ENCODE assay signal across 8 cellular contexts in the genomic region with DNA sequence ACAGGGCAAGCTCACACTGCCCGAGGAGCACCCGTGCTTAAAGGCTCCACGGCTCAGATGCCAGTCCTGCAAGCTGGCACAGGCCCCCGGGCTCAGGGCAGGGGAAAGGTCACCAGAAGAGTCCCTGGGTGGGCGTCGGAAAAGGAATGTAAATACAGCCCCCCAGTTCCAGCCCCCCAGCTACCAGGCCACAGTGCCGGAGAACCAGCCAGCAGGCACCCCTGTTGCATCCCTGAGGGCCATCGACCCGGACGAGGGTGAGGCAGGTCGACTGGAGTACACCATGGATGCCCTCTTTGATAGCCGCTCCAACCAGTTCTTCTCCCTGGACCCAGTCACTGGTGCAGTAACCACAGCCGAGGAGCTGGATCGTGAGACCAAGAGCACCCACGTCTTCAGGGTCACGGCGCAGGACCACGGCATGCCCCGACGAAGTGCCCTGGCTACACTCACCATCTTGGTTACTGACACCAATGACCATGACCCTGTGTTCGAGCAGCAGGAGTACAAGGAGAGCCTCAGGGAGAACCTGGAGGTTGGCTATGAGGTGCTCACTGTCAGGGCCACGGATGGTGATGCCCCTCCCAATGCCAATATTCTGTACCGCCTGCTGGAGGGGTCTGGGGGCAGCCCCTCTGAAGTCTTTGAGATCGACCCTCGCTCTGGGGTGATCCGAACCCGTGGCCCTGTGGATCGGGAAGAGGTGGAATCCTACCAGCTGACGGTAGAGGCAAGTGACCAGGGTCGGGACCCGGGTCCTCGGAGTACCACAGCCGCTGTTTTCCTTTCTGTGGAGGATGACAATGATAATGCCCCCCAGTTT. TPM values are rescaled to one million over a fixed set of nuclear protein-coding genes. Genes with fewer than 3 reads are reported as not detected.
DNase-seq lines count a peak whose midpoint lies in the region; ATAC-seq and TF ChIP-seq lines count a peak whose summit lies in the region.

No MANE protein-coding gene starts in this region.

- peak overlapping the region; percentile 78 for H3K9ac ChIP-seq in NT2/D1 (ENCODE audit: insufficient read length, low read depth)

- no peaks in the 10 kb centered on the region for H3K9me3 Mint-ChIP-seq in CD4-positive, alpha-beta memory T cell
- H3K9me3 Mint-ChIP-seq in osteocyte (ENCODE audit: unreplicated experiment) = no peaks in the 10 kb centered on the region

- peak overlapping the region in 7 of 8 donors; percentile 15 to 79 (median 62) for H3K4me3 Mint-ChIP-seq in CD4-positive, alpha-beta memory T cell
- H3K4me3 Mint-ChIP-seq in osteocyte (ENCODE audit: unreplicated experiment) = peak overlapping the region; percentile 65

- H3K36me3 Mint-ChIP-seq in CD4-positive, alpha-beta memory T cell = no peaks in the 10 kb centered on the region
- no peaks in the 10 kb centered on the region for H3K36me3 Mint-ChIP-seq in osteocyte (ENCODE audit: unreplicated experiment)

- no peaks in the 10 kb centered on the region for H3K36me3 ChIP-seq in CD4-positive, alpha-beta memory T cell (ENCODE audit: insufficient read depth, low read length)
- peaks cover 30% of the 10 kb centered on the region for H3K36me3 ChIP-seq in NT2/D1 (ENCODE audit: insufficient read depth, insufficient read length, low read length)

- peaks cover 6 to 17% (median 8%) of the 10 kb centered on the region in 4 donors for H3K4me1 Mint-ChIP-seq in CD4-positive, alpha-beta memory T cell
- H3K4me1 Mint-ChIP-seq in osteocyte (ENCODE audit: unreplicated experiment) = peaks cover 32% of the 10 kb centered on the region

- POLR2A ChIA-PET in CD4-positive, alpha-beta memory T cell (lab: Charles Lee; ENCODE audit: partially characterized antibody) = interaction anchor here (0.9 to 1.5 kb wide), 6 partner anchors 10 to 784 kb away, joined by 3 to 6 read pairs (median 4); partner anchors contain the start of genes PSRC1, SARS1 and STRIP1

- peak in 1 of 5 donors; percentile 35 for DNase-seq in CD4-positive, alpha-beta memory T cell
- no peak for DNase-seq in NT2/D1 (ENCODE audit: low read depth, low spot score)
- no peak for DNase-seq in epithelial cell of esophagus (ENCODE audit: low read depth)
- DNase-seq in osteocyte (ENCODE audit: extremely low spot score, unreplicated experiment) = no peak
- DNase-seq in NCI-H2196 treated with DMSO at 0.1 percent for 48 hours (lab: John Stamatoyannopoulos, UW; ENCODE audit: unreplicated experiment) = no peak

- intact Hi-C loops in CD4-positive, alpha-beta memory T cell (cut with micrococcal nuclease) = no loop called here

- ATAC-seq in GM19324 (IDR thresholded peaks at IDR 0.05; ENCODE audit: low FRiP score, unreplicated experiment) (no peak), GM21360 (IDR thresholded peaks at IDR 0.05; ENCODE audit: unreplicated experiment) (no peak), GM18870 (IDR thresholded peaks at IDR 0.05; ENCODE audit: unreplicated experiment) (no peak)

- CTCF ChIA-PET in CD4-positive, alpha-beta memory T cell (lab: Charles Lee; ENCODE audit: partially characterized antibody) = interaction anchor here (1.5 kb wide), 1 partner anchor 33 kb away, joined by 3 read pairs; the partner anchor contains the start of gene PSRC1

- peaks cover 1 to 9% of the 10 kb centered on the region in 2 donors for H3K27me3 Mint-ChIP-seq in CD4-positive, alpha-beta memory T cell
- no peaks in the 10 kb centered on the region for H3K27me3 Mint-ChIP-seq in osteocyte (ENCODE audit: unreplicated experiment)

- H3K4me3 ChIP-seq in CD4-positive, alpha-beta memory T cell (ENCODE audit: low read length in 2 of 2) = no peak overlapping the region
- peak overlapping the region; percentile 68 for H3K4me3 ChIP-seq in NT2/D1 (ENCODE audit: insufficient read length, low read depth)
- H3K4me3 ChIP-seq in epithelial cell of esophagus (ENCODE audit: low read length) = peak overlapping the region; percentile 60

- H3K27ac Mint-ChIP-seq in CD4-positive, alpha-beta memory T cell = peak overlapping the region in 1 of 7 donors; percentile 47
- no peak overlapping the region for H3K27ac Mint-ChIP-seq in osteocyte (ENCODE audit: unreplicated experiment)

- H3K4me1 ChIP-seq in CD4-positive, alpha-beta memory T cell (ENCODE audit: insufficient read depth, low read length) = peaks cover 22% of the 10 kb centered on the region
- peaks cover 39% of the 10 kb centered on the region for H3K4me1 ChIP-seq in NT2/D1 (ENCODE audit: insufficient read depth, insufficient read length)

- no peak overlapping the region for H3K27ac ChIP-seq in CD4-positive, alpha-beta memory T cell (ENCODE audit: low read depth, low read length)

- TF ChIP-seq CTCF in epithelial cell of esophagus (IDR thresholded peaks at IDR 0.05; ENCODE audit: insufficient read depth, low read depth, low read length, missing control alignments) (no peak), osteocyte (IDR thresholded peaks at IDR 0.05) (no peak)

- H3K27me3 ChIP-seq in CD4-positive, alpha-beta memory T cell (ENCODE audit: insufficient read depth, low read length) = no peaks in the 10 kb centered on the region
- peaks cover 26% of the 10 kb centered on the region for H3K27me3 ChIP-seq in NT2/D1 (ENCODE audit: insufficient read depth, insufficient read length)

- no peaks in the 10 kb centered on the region for H3K9me3 ChIP-seq in CD4-positive, alpha-beta memory T cell (ENCODE audit: control insufficient read depth in 1 of 2, low read length in 2 of 2)
- no peaks in the 10 kb centered on the region for H3K9me3 ChIP-seq in NT2/D1 (ENCODE audit: insufficient read depth, low read length)

RNA-seq across cellular contexts. Expression of gene CELSR2, which starts 1.3 kb away (rescaled TPM):
- 1 to 10 TPM; 2.6 to 3.1 TPM for total RNA-seq in CD4-positive, alpha-beta memory T cell
- polyA plus RNA-seq in CD4-positive, alpha-beta memory T cell = under 1 TPM in 1 of 2 donors, not detected in 1; 0.52 TPM
- total RNA-seq in osteocyte = 10.3 and 10.5 TPM in 2 replicates

RNA-seq across cellular contexts. Expression of gene PSRC1, which starts 32.3 kb away (rescaled TPM):
- under 1 TPM; 0.17 to 0.28 TPM for total RNA-seq in CD4-positive, alpha-beta memory T cell
- under 1 TPM; 0.18 to 0.31 TPM for polyA plus RNA-seq in CD4-positive, alpha-beta memory T cell
- 7.7 and 9.3 TPM in 2 replicates for total RNA-seq in osteocyte

RNA-seq across cellular contexts. Expression of gene SARS1, which starts 36.9 kb away (rescaled TPM):
- total RNA-seq in CD4-positive, alpha-beta memory T cell = 100 to 1,000 TPM; 178 to 190 TPM
- polyA plus RNA-seq in CD4-positive, alpha-beta memory T cell = 100 to 1,000 TPM; 153 to 199 TPM
- total RNA-seq in osteocyte = 364 and 396 TPM in 2 replicates

RNA-seq across cellular contexts. Expression of gene MYBPHL, which starts 56.1 kb away (rescaled TPM):
- not detected for total RNA-seq in CD4-positive, alpha-beta memory T cell
- polyA plus RNA-seq in CD4-positive, alpha-beta memory T cell = not detected
- not detected in 2 replicates for total RNA-seq in osteocyte

Comparison
In these comparisons a context has a peak if more than half of its experiments do, and no peak if none do; other contexts are left out.
1. H3K4me3 ChIP-seq: peak in NT2/D1 (single experiment) and epithelial cell of esophagus (single experiment); none in CD4-positive, alpha-beta memory T cell (0 of 2).